Comparison of ENCODE assay signal across 17 cellular contexts in genomic region chr1:10957151-10957550, GRCh38.
"Had no signal": no experiment of that assay in that cellular context is flagged by ENCODE, and none has a peak within 500 bp of the region (broad histone marks: within the 10 kb centered on the region; RNA-seq: fewer than 3 reads in every experiment).

No MANE protein-coding gene starts in this region.

- H3K4me1 Mint-ChIP-seq: activated naive CD4-positive, alpha-beta T cell treated with anti-CD3 and anti-CD28 coated beads, Interleukin-2, amount 10 ng/mL, durations not matched to agents 7 days and 5 days had no signal

- H3K36me3 Mint-ChIP-seq: activated CD4-positive, alpha-beta memory T cell treated with anti-CD3 and anti-CD28 coated beads for 36 hours; activated CD8-positive, alpha-beta memory T cell treated with anti-CD3 and anti-CD28 coated beads, Interleukin-2, amount 10 ng/mL, durations not matched to agents 7 days and 5 days; activated naive CD4-positive, alpha-beta T cell treated with anti-CD3 and anti-CD28 coated beads, Interleukin-2, amount 10 ng/mL, durations not matched to agents 7 days and 5 days had no signal

- ATAC-seq: activated CD4-positive, alpha-beta T cell treated with anti-CD3 and anti-CD28 coated beads for 36 hours; activated CD8-positive, alpha-beta memory T cell treated with anti-CD3 and anti-CD28 coated beads, Interleukin-2, amount 10 ng/mL, durations not matched to agents 7 days and 5 days; upper lobe of right lung had no signal

- H3K27ac ChIP-seq: ascending aorta, hepatocyte, sigmoid colon, stomach, testis, upper lobe of right lung had no signal

- H3K9me3 Mint-ChIP-seq: activated T-helper 2 cell treated with anti-CD3 and anti-CD28 coated beads, Interferon-gamma antibody, Interleukin-2, Interleukin-4, amounts not matched to agents 10 μg/mL and 5 μg/mL and 100 μg/mL, durations not matched to agents 14 hours and 24 hours and 36 hours; neural crest cell had no signal

- H3K79me2 ChIP-seq: hepatocyte had no signal

- H3K4me1 ChIP-seq: ascending aorta, upper lobe of right lung had no signal

- H3K9me3 ChIP-seq: testis, upper lobe of right lung had no signal

- H3K36me3 ChIP-seq: ascending aorta, sigmoid colon, stomach, upper lobe of right lung had no signal

- DNase-seq: activated CD4-positive, alpha-beta memory T cell treated with anti-CD3 and anti-CD28 coated beads for 36 hours; activated CD4-positive, alpha-beta T cell treated with anti-CD3 and anti-CD28 coated beads for 36 hours; activated CD8-positive, alpha-beta memory T cell treated with anti-CD3 and anti-CD28 coated beads, Interleukin-2, amount 10 ng/mL, durations not matched to agents 7 days and 5 days; activated naive CD4-positive, alpha-beta T cell treated with anti-CD3 and anti-CD28 coated beads, Interleukin-2, amount 10 ng/mL, durations not matched to agents 7 days and 5 days; activated T-cell treated with anti-CD3 and anti-CD28 coated beads, Interleukin-2, amount 50 U/mL, for 1 hour; dorsolateral prefrontal cortex; erythroblast; sigmoid colon; stimulated activated CD4-positive, alpha-beta T cell treated with anti-CD3 and anti-CD28 coated beads, Interleukin-12 subunit alpha, Interleukin-12 subunit beta, amount 100 ng/mL, for 4 hours; stimulated activated CD4-positive, alpha-beta T cell treated with anti-CD3 and anti-CD28 coated beads, Interleukin-2, amount 100 ng/mL, for 24 hours; stomach; testis; upper lobe of right lung had no signal

- H3K4me2 ChIP-seq: hepatocyte had no signal

- H3K4me3 ChIP-seq: ascending aorta, dorsolateral prefrontal cortex, hepatocyte, sigmoid colon, stomach, testis, upper lobe of right lung had no signal

- H3K27me3 ChIP-seq: ascending aorta, dorsolateral prefrontal cortex, hepatocyte, sigmoid colon, stomach, testis, upper lobe of right lung had no signal

- H3K4me3 Mint-ChIP-seq: activated CD4-positive, alpha-beta memory T cell treated with anti-CD3 and anti-CD28 coated beads for 36 hours; activated CD4-positive, alpha-beta T cell treated with anti-CD3 and anti-CD28 coated beads for 36 hours; activated CD8-positive, alpha-beta memory T cell treated with anti-CD3 and anti-CD28 coated beads, Interleukin-2, amount 10 ng/mL, durations not matched to agents 7 days and 5 days; activated naive CD4-positive, alpha-beta T cell treated with anti-CD3 and anti-CD28 coated beads, Interleukin-2, amount 10 ng/mL, durations not matched to agents 7 days and 5 days; neural crest cell had no signal

- H3K27ac Mint-ChIP-seq: activated CD4-positive, alpha-beta memory T cell treated with anti-CD3 and anti-CD28 coated beads for 36 hours; activated CD4-positive, alpha-beta T cell treated with anti-CD3 and anti-CD28 coated beads for 36 hours; activated CD8-positive, alpha-beta memory T cell treated with anti-CD3 and anti-CD28 coated beads, Interleukin-2, amount 10 ng/mL, durations not matched to agents 7 days and 5 days; activated naive CD4-positive, alpha-beta T cell treated with anti-CD3 and anti-CD28 coated beads, Interleukin-2, amount 10 ng/mL, durations not matched to agents 7 days and 5 days; activated T-helper 2 cell treated with anti-CD3 and anti-CD28 coated beads, Interferon-gamma antibody, Interleukin-2, Interleukin-4, amounts not matched to agents 10 μg/mL and 5 μg/mL and 100 μg/mL, durations not matched to agents 14 hours and 24 hours and 36 hours had no signal
